9 cellular contexts compared by ENCODE assay signal in genomic region chr12:1611775-1612174, GRCh38. TPM values are rescaled to one million over a fixed set of nuclear protein-coding genes. Genes with fewer than 3 reads are reported as not detected.
DNase-seq lines count a peak whose midpoint lies in the region; ATAC-seq and TF ChIP-seq lines count a peak whose summit lies in the region.
"Had no signal": no experiment of that assay in that cellular context is flagged by ENCODE, and none has a peak within 500 bp of the region (broad histone marks: within the 10 kb centered on the region; RNA-seq: fewer than 3 reads in every experiment).

No MANE protein-coding gene starts in this region.

- DNase-seq in HCEC 1CT (peak; percentile 50), RWPE2 (ENCODE audit: low spot score) (no peak), fibroblast of peridontal ligament (ENCODE audit: extremely low read depth) (peak; percentile 94), CD14-positive monocyte (ENCODE audit: low spot score) (no peak), T-helper 1 cell (no peak), GM10248 (ENCODE audit: extremely low spot score) (no peak), testis (no peak)

- H3K4me3 ChIP-seq in RWPE2 (ENCODE audit: severe bottlenecking): no peak overlapping the region
- no peak overlapping the region for H3K4me3 ChIP-seq in rectal smooth muscle tissue (ENCODE audit: low read length)
- H3K4me3 ChIP-seq in testis: no peak overlapping the region
- H3K4me3 ChIP-seq: coronary artery had no signal

- H3K36me3 ChIP-seq in RWPE2 (ENCODE audit: low read depth) (no peaks in the 10 kb centered on the region), rectal smooth muscle tissue (ENCODE audit: control insufficient read depth, insufficient read depth, low read length) (no peaks in the 10 kb centered on the region), testis (ENCODE audit: low read depth, missing control alignments) (no peaks in the 10 kb centered on the region)

- TF ChIP-seq CTCF in RWPE2 (IDR thresholded peaks at IDR 0.05; ENCODE audit: poor library complexity, severe bottlenecking) (no peak), CD14-positive monocyte (IDR thresholded peaks at IDR 0.05) (no peak), GM10248 (IDR thresholded peaks at IDR 0.05; ENCODE audit: control extremely low read depth, extremely low read depth, low read depth, missing control alignments) (no peak), testis (IDR thresholded peaks at IDR 0.05) (no peak)

- no peak for TF ChIP-seq POLR2A in testis (IDR thresholded peaks at IDR 0.05)

- CTCF ChIA-PET in GM10248 (lab: Yijun Ruan, JAX): interaction anchor here (0.8 to 1.5 kb wide), 2 partner anchors 10 to 18 kb away, joined by 3 read pairs; no protein-coding TSS in a partner anchor

- no peaks in the 10 kb centered on the region for H3K27me3 Mint-ChIP-seq in CD14-positive monocyte (ENCODE audit: low read depth in 3 of 3)

- H3K27me3 ChIP-seq in RWPE2 (ENCODE audit: insufficient read depth, poor library complexity, severe bottlenecking) (no peaks in the 10 kb centered on the region), rectal smooth muscle tissue (ENCODE audit: control insufficient read depth, insufficient read depth, low read length) (no peaks in the 10 kb centered on the region), testis (no peaks in the 10 kb centered on the region)

- no peak overlapping the region for H3K27ac Mint-ChIP-seq in CD14-positive monocyte

- no peaks in the 10 kb centered on the region for H3K36me3 Mint-ChIP-seq in CD14-positive monocyte

- WGBS in testis, 2 donors: 53 to 57% methylated on average over 5 of the region's 5 CpGs

- no peak overlapping the region for H3K4me3 Mint-ChIP-seq in CD14-positive monocyte

- H3K4me1 Mint-ChIP-seq in CD14-positive monocyte: peaks cover 63% of the 10 kb centered on the region

- peak; percentile 62; the same call in 2 of the 3 replicates for ATAC-seq in RWPE2 (ENCODE audit: low read depth)

- H3K4me1 ChIP-seq in RWPE2 (ENCODE audit: insufficient read depth, poor library complexity, severe bottlenecking) (peaks cover 37% of the 10 kb centered on the region), rectal smooth muscle tissue (ENCODE audit: control insufficient read depth, insufficient read depth, low read length) (peaks cover 2% of the 10 kb centered on the region), testis (peaks cover 7% of the 10 kb centered on the region)

- H3K9me3 ChIP-seq in RWPE2 (ENCODE audit: severe bottlenecking) (no peaks in the 10 kb centered on the region), testis (no peaks in the 10 kb centered on the region)

- POLR2A ChIA-PET in GM10248 (lab: Yijun Ruan, JAX): no interaction called here

- no peak overlapping the region for H3K9ac ChIP-seq in rectal smooth muscle tissue (ENCODE audit: low read length)

- H3K9me3 Mint-ChIP-seq in CD14-positive monocyte: no peaks in the 10 kb centered on the region

- no peak overlapping the region for H3K27ac ChIP-seq in RWPE2 (ENCODE audit: poor library complexity, severe bottlenecking)
- H3K27ac ChIP-seq in rectal smooth muscle tissue (ENCODE audit: low read depth, low read length): peak overlapping the region; percentile 30
- H3K27ac ChIP-seq in testis: no peak overlapping the region

- intact Hi-C loops in CD14-positive monocyte (cut with micrococcal nuclease): no loop called here
- intact Hi-C loops in testis (cut with DNase I; ENCODE audit: low total_unique reads): no loop called here

RNA-seq across cellular contexts. Expression of gene WNT5B, which starts 17.3 kb away (rescaled TPM):
- polyA plus RNA-seq in CD14-positive monocyte (1 to 10 TPM; 2.7 to 4.1 TPM), testis (ENCODE audit: insufficient read depth, low read depth, low replicate concordance) (4.9 TPM)
- 1 to 10 TPM; 4.6 to 5.8 TPM for total RNA-seq in testis

RNA-seq across cellular contexts. Expression of gene FBXL14, which starts 17.4 kb away (rescaled TPM):
- polyA plus RNA-seq in CD14-positive monocyte (1 to 10 TPM; 6.2 to 7.2 TPM), testis (ENCODE audit: insufficient read depth, low read depth, low replicate concordance) (50.2 TPM)
- total RNA-seq in testis: 10 to 100 TPM; 39.5 to 45.8 TPM

Comparison
In these comparisons a context has a peak if more than half of its experiments do, and no peak if none do; other contexts are left out.
1. DNase-seq: peak in HCEC 1CT (single experiment) and fibroblast of peridontal ligament (single experiment); none in RWPE2 (single experiment), CD14-positive monocyte (single experiment), T-helper 1 cell (0 of 5), GM10248 (single experiment) and testis (single experiment).